Comparison of ENCODE assay signal across 8 cellular contexts in the genomic region with DNA sequence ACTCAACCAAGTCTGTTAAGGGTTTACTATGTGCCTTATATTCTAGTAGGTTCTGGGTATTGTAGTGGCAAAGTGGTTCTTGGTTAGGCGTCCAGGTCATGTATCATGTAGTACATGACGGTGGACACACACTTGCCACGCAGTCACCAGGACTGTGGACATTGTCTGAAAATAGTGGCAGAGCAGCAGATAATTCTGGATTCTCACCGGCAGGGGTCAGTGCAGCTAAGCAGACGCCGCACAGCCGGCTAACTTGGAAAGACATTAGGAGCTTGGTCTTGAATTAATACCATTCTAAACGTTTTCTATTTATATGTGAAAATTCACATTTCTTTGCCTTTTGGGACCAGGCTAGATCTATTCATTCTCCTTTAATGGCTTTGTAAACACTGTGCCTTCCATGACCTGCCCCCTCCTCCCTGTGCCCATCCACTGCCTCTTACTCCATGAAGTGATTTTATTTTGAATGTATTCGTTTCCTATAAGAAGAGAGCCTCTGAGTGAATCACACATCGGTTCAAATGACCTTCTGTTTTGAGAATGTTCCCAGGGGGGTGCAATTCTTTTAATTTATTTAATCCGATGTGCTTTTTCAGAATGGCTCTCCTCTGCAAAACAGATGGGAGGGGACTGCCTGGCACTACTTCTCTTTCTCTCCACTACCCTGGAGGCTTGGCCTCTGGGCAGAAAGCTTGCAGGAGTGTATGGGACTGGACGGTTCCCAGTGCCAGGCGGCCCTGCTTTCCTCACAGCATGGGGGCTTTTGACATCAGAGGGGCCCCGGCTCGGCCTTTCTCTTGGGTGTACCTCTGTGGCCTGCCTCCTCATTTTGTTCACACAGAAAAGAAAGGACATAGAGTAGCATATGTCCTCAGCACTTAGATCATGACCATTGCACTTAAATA.
A peak's percentile ranks its signal among the peaks of the same experiment; 100 is the strongest.
DNase-seq lines count a peak whose midpoint lies in the region; ATAC-seq and TF ChIP-seq lines count a peak whose summit lies in the region.

No MANE protein-coding gene starts in this region.

- H3K27me3 Mint-ChIP-seq in type B pancreatic cell, result peaks cover 42% of the 10 kb centered on the region

- H3K36me3 ChIP-seq in Karpas-422 (ENCODE audit: insufficient read depth, low read length), result no peaks in the 10 kb centered on the region
- H3K36me3 ChIP-seq in SK-N-SH (replicated peaks in 1 of 2; ENCODE audit: control insufficient read depth in 1 of 2, insufficient read depth in 2 of 2, low read length in 1 of 2), result no peaks in the 10 kb centered on the region

- no peak overlapping the region for H3K27ac Mint-ChIP-seq in type B pancreatic cell

- peaks cover 19% of the 10 kb centered on the region for H3F3A ChIP-seq in SK-N-SH (replicated peaks; ENCODE audit: insufficient read depth)

- TF ChIP-seq RAD21 in SK-N-SH (IDR thresholded peaks at IDR 0.05; ENCODE audit: low read length), result peak; percentile 85

- H3K9me2 ChIP-seq in Karpas-422 (replicated peaks; ENCODE audit: insufficient read depth, low read length) (no peaks in the 10 kb centered on the region), SK-N-SH (no peaks in the 10 kb centered on the region)

- POLR2A ChIA-PET in SK-N-SH (lab: Yijun Ruan, JAX), result no interaction called here

- H3K27me3 ChIP-seq in Karpas-422 (ENCODE audit: low read length) (no peaks in the 10 kb centered on the region), SK-N-SH (ENCODE audit: insufficient read depth) (no peaks in the 10 kb centered on the region)

- TF ChIP-seq CTCF in SK-N-SH (IDR thresholded peaks at IDR 0.05) (peak; percentile 94), epithelial cell of esophagus (IDR thresholded peaks at IDR 0.05; ENCODE audit: insufficient read depth, low read depth, low read length, missing control alignments) (peak; percentile 83), type B pancreatic cell (conservative IDR thresholded peaks at IDR 0.05) (peak; percentile 94)

- CTCF ChIA-PET in SK-N-SH (lab: Yijun Ruan, JAX), result interaction anchor here (0.6 to 4.5 kb wide), 56 partner anchors 9 to 1286 kb away, joined by 3 to 49 read pairs (median 5); no protein-coding TSS in a partner anchor

- H2AFZ ChIP-seq in Karpas-422 (ENCODE audit: low read length) (no peak overlapping the region), SK-N-SH (ENCODE audit: low read depth) (peak overlapping the region; percentile 57; the same call in 1 of the 2 replicates)

- peak; percentile 72 for DNase-seq in EL
- DNase-seq in Karpas-422, result peak; percentile 61
- DNase-seq in SK-N-SH, result peak; percentile 67
- peak; percentile 68 for DNase-seq in epithelial cell of esophagus (ENCODE audit: low read depth)
- peak; percentile 63 for DNase-seq in mucosa of gallbladder (ENCODE audit: low spot score)
- DNase-seq in type B pancreatic cell (ENCODE audit: extremely low spot score, unreplicated experiment), result no peak
- no peak for DNase-seq in activated effector memory CD4-positive, alpha-beta T cell treated with Interleukin-2 at 50 U/mL for 16 hours

- no peaks in the 10 kb centered on the region for H3K9me3 ChIP-seq in Karpas-422 (ENCODE audit: low read length)
- H3K9me3 ChIP-seq in SK-N-SH, result no peaks in the 10 kb centered on the region

- no peak overlapping the region for H3K4me2 ChIP-seq in Karpas-422 (ENCODE audit: low read depth, low read length, poor library complexity, severe bottlenecking)
- peak overlapping the region; percentile 58 for H3K4me2 ChIP-seq in SK-N-SH

- peak; percentile 88 for ATAC-seq in GM21390 (IDR thresholded peaks at IDR 0.05; ENCODE audit: unreplicated experiment)

- no peaks in the 10 kb centered on the region for H3K79me2 ChIP-seq in Karpas-422 (ENCODE audit: low read length)
- H3K79me2 ChIP-seq in SK-N-SH (ENCODE audit: insufficient read depth), result no peaks in the 10 kb centered on the region

- no peaks in the 10 kb centered on the region for H3K4me1 ChIP-seq in Karpas-422 (ENCODE audit: low read length)
- peaks cover 0 to 39% of the 10 kb centered on the region in 2 experiments; a peak in 3 of 4 replicates for H3K4me1 ChIP-seq in SK-N-SH (ENCODE audit: control insufficient read depth in 1 of 2, insufficient read depth in 2 of 2, low read depth in 1 of 2, low read length in 1 of 2)

- TF ChIP-seq EP300 in SK-N-SH (IDR thresholded peaks at IDR 0.05; ENCODE audit: borderline replicate concordance in 1 of 2, low read depth in 1 of 2, low read length in 1 of 2), result 0 out of 4 replicates have a peak, but pooled peaks of 1 of the 2 experiments have one; percentile 5

- H4K20me1 ChIP-seq in Karpas-422 (ENCODE audit: insufficient read depth, low read depth, low read length) (no peaks in the 10 kb centered on the region), SK-N-SH (ENCODE audit: insufficient read depth) (no peaks in the 10 kb centered on the region)

- H3K36me3 Mint-ChIP-seq in type B pancreatic cell, result peaks cover 3% of the 10 kb centered on the region

- H3K4me1 Mint-ChIP-seq in type B pancreatic cell (ENCODE audit: unreplicated experiment), result peaks cover 4% of the 10 kb centered on the region

- WGBS in SK-N-SH (ENCODE audit: low lambda C conversion rate), result 21% methylated on average over 15 of the region's 15 CpGs

- H3K27ac ChIP-seq in Karpas-422 (ENCODE audit: low read length), result no peak overlapping the region
- peak overlapping the region in 1 of 2 experiments; percentile 96; a peak in 2 of 4 replicates for H3K27ac ChIP-seq in SK-N-SH (ENCODE audit: low read depth in 2 of 2, low read length in 1 of 2)

- H3K4me3 Mint-ChIP-seq in type B pancreatic cell, result no peak overlapping the region

- H3K9me3 Mint-ChIP-seq in type B pancreatic cell, result peaks cover 5% of the 10 kb centered on the region

- H3K9ac ChIP-seq in Karpas-422 (ENCODE audit: low read length), result no peak overlapping the region
- peak overlapping the region; percentile 69 for H3K9ac ChIP-seq in SK-N-SH

- no peak overlapping the region for H3K4me3 ChIP-seq in Karpas-422 (ENCODE audit: low read length)
- peak overlapping the region in 1 of 2 experiments; percentile 28; a peak in 2 of 4 replicates for H3K4me3 ChIP-seq in SK-N-SH (ENCODE audit: low read depth in 2 of 2, low read length in 1 of 2)
- H3K4me3 ChIP-seq in epithelial cell of esophagus (ENCODE audit: low read length), result no peak overlapping the region

TF ChIP-seq in SK-N-SH, 30 proteins besides CTCF, POLR2A, EP300 and RAD21:
- TF ChIP-seq CHD2 (IDR thresholded peaks at IDR 0.05; ENCODE audit: low read length, partially characterized antibody) (peak; percentile 35), RCOR1 (IDR thresholded peaks at IDR 0.05; ENCODE audit: low read length) (no peak), FOXM1 (IDR thresholded peaks at IDR 0.05; ENCODE audit: low read depth) (0 out of 2 replicates have a peak, but pooled peaks have one; percentile 10), REST (IDR thresholded peaks at IDR 0.05; ENCODE audit: low read depth, low read length) (no peak), SMC3 (IDR thresholded peaks at IDR 0.05; ENCODE audit: low read depth, low read length) (peak; percentile 65), POLR2AphosphoS5 (IDR thresholded peaks at IDR 0.05; ENCODE audit: low read depth, low read length) (no peak)
- TF ChIP-seq, protein P1, sequence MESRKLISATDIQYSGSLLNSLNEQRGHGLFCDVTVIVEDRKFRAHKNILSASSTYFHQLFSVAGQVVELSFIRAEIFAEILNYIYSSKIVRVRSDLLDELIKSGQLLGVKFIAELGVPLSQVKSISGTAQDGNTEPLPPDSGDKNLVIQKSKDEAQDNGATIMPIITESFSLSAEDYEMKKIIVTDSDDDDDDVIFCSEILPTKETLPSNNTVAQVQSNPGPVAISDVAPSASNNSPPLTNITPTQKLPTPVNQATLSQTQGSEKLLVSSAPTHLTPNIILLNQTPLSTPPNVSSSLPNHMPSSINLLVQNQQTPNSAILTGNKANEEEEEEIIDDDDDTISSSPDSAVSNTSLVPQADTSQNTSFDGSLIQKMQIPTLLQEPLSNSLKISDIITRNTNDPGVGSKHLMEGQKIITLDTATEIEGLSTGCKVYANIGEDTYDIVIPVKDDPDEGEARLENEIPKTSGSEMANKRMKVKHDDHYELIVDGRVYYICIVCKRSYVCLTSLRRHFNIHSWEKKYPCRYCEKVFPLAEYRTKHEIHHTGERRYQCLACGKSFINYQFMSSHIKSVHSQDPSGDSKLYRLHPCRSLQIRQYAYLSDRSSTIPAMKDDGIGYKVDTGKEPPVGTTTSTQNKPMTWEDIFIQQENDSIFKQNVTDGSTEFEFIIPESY (IDR thresholded peaks at IDR 0.05; ENCODE audit: borderline replicate concordance, low read depth), result no peak

Comparison
In these comparisons a context has a peak if more than half of its experiments do, and no peak if none do; other contexts are left out.
1. DNase-seq: peak in EL (single experiment), Karpas-422 (single experiment), SK-N-SH (single experiment), epithelial cell of esophagus (single experiment) and mucosa of gallbladder (single experiment); none in type B pancreatic cell (single experiment) and activated effector memory CD4-positive, alpha-beta T cell treated with Interleukin-2 at 50 U/mL for 16 hours (single experiment).
2. Peak in every context shown above with its lines, with median percentiles within 50 percentile points of each other: CTCF ChIP-seq.